In the genomic region with DNA sequence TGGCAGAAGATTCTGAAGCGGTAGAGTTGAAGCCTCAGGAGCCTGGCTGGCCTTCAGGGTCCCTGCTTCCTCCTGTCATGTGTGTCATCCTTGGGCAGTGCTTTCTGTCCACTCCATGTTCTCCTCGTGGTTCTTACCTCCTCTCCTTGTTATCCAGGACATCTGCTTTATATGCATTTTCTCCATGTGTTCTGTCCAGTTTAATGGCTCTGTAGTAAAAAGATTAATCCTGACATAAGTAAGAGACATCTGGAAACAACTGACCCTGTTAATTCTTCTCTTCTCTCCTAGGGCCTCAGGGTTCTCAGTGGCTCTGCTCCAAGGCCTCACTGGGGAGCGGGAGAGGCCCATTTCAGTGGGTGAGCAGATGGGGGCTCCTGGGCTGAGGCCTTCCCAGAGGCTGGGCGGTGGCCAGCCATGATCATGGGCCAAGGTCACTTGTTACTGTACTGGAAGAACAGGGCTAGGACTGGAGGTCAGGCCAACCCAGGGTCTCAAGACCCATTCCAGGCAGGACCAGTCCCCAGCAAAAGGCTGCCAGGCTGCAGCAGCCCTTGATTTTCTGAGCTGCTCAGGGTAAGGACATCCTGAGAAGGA, we compare ENCODE assay signal across 15 cellular contexts. TPM values are rescaled to one million over a fixed set of nuclear protein-coding genes. Genes with fewer than 3 reads are reported as not detected.
DNase-seq lines count a peak whose midpoint lies in the region; ATAC-seq, FAIRE-seq and TF ChIP-seq lines count a peak whose summit lies in the region.
"Had no signal": no experiment of that assay in that cellular context is flagged by ENCODE, and none has a peak within 500 bp of the region (broad histone marks: within the 10 kb centered on the region; RNA-seq: fewer than 3 reads in every experiment).

No MANE protein-coding gene starts in this region.

- H3K4me2 ChIP-seq in Loucy (ENCODE audit: low read depth, low read length, poor library complexity, severe bottlenecking) (peak overlapping the region; percentile 74), neuronal stem cell (ENCODE audit: insufficient read depth, low read length, poor library complexity, severe bottlenecking) (no peak overlapping the region)

- no peaks in the 10 kb centered on the region for H3K9me3 ChIP-seq in CD4-positive, alpha-beta T cell (ENCODE audit: control insufficient read depth, low read length)
- H3K9me3 ChIP-seq in Loucy (ENCODE audit: insufficient read depth, low read depth, low read length) (peaks cover 8% of the 10 kb centered on the region; the same call in 1 of the 2 replicates), neuronal stem cell (replicated peaks in 1 of 2; ENCODE audit: control insufficient read depth in 2 of 2, insufficient read depth in 1 of 2, low read depth in 1 of 2, low read length in 2 of 2) (peaks cover 0 to 3% of the 10 kb centered on the region in 2 donors), gastroesophageal sphincter (no peaks in the 10 kb centered on the region)

- peak overlapping the region; percentile 81 for H3K27ac Mint-ChIP-seq in CD4-positive, alpha-beta T cell
- peak overlapping the region; percentile 94 for H3K27ac Mint-ChIP-seq in dendritic cell treated with granulocyte-macrophage colony-stimulating factor and Interleukin-4, amounts not matched to agents 40 ng/mL and 50 ng/mL, for 4 days

- DNase-seq in CD4-positive, alpha-beta T cell, result no peak
- no peak for DNase-seq in neuronal stem cell (ENCODE audit: low spot score)
- no peak for DNase-seq in H54 (ENCODE audit: insufficient read length, low spot score)
- no peak for DNase-seq in OCI-M2 (lab: John Stamatoyannopoulos, UW; ENCODE audit: unreplicated experiment)
- no peak for DNase-seq in activated effector memory CD4-positive, alpha-beta T cell treated with Interleukin-2 at 50 U/mL for 16 hours
- DNase-seq: activated CD4-positive, CD25-positive, alpha-beta regulatory T cell treated with anti-CD3 and anti-CD28 coated beads, Interleukin-2, amount 50 U/mL, for 72 hours; activated gamma-delta T cell; central memory CD4-positive, alpha-beta T cell; KBM-7; NCI-H187 treated with DMSO at 0.1 percent for 48 hours; stimulated activated naive CD8-positive, alpha-beta T cell treated with anti-CD3 and anti-CD28 coated beads, Interleukin-15, amount 100 ng/mL, for 72 hours had no signal

- peaks cover 43% of the 10 kb centered on the region for H3K4me1 ChIP-seq in Loucy (ENCODE audit: insufficient read depth, low read length, poor library complexity, severe bottlenecking)
- H3K4me1 ChIP-seq in neuronal stem cell (ENCODE audit: control insufficient read depth in 2 of 2, insufficient read depth in 1 of 2, low read depth in 1 of 2, low read length in 2 of 2), result peaks cover 7 to 19% of the 10 kb centered on the region in 2 donors
- peaks cover 0 to 37% (median 0%) of the 10 kb centered on the region in 3 donors for H3K4me1 ChIP-seq in gastroesophageal sphincter

- no peak overlapping the region for H3K14ac ChIP-seq in neuronal stem cell (ENCODE audit: low read length)

- H3F3A ChIP-seq in Loucy (ENCODE audit: low read depth), result peaks cover 9% of the 10 kb centered on the region

- H4K20me1 ChIP-seq in Loucy (ENCODE audit: insufficient read depth, low read length, poor library complexity, severe bottlenecking), result no peaks in the 10 kb centered on the region

- peak overlapping the region; percentile 69 for H3K9ac ChIP-seq in Loucy (ENCODE audit: low read depth, low read length, poor library complexity, severe bottlenecking)
- H3K9ac ChIP-seq in neuronal stem cell (ENCODE audit: low read depth, low read length, poor library complexity), result no peak overlapping the region

- H2AK5ac ChIP-seq in neuronal stem cell (ENCODE audit: low read depth, low read length), result no peak overlapping the region

- no peak overlapping the region for H4K8ac ChIP-seq in neuronal stem cell (ENCODE audit: low read depth, low read length)

- H2AFZ ChIP-seq in Loucy (ENCODE audit: low read length) (no peak overlapping the region), neuronal stem cell (ENCODE audit: low read length) (peak overlapping the region; percentile 90)

- no peaks in the 10 kb centered on the region for H3K27me3 Mint-ChIP-seq in CD4-positive, alpha-beta T cell
- no peaks in the 10 kb centered on the region for H3K27me3 Mint-ChIP-seq in dendritic cell treated with granulocyte-macrophage colony-stimulating factor and Interleukin-4, amounts not matched to agents 40 ng/mL and 50 ng/mL, for 4 days

- no peaks in the 10 kb centered on the region for H3K27me3 ChIP-seq in CD4-positive, alpha-beta T cell (ENCODE audit: control insufficient read depth, insufficient read depth, low read length)
- H3K27me3 ChIP-seq in Loucy (ENCODE audit: insufficient read depth, low read length, poor library complexity, severe bottlenecking), result no peaks in the 10 kb centered on the region
- H3K27me3 ChIP-seq in neuronal stem cell (ENCODE audit: control insufficient read depth in 3 of 3, insufficient read depth in 3 of 3, low read depth in 1 of 3, low read length in 3 of 3), result peaks cover 0 to 3% (median 0%) of the 10 kb centered on the region in 3 experiments
- H3K27me3 ChIP-seq in gastroesophageal sphincter, result no peaks in the 10 kb centered on the region

- H3K9me2 ChIP-seq in Loucy (replicated peaks; ENCODE audit: low read depth, low read length), result no peaks in the 10 kb centered on the region

- no peaks in the 10 kb centered on the region for H3K79me1 ChIP-seq in neuronal stem cell (ENCODE audit: low read depth, low read length)

- peaks cover 28% of the 10 kb centered on the region for H3K4me1 Mint-ChIP-seq in CD4-positive, alpha-beta T cell (ENCODE audit: low read depth)
- peaks cover 87% of the 10 kb centered on the region for H3K4me1 Mint-ChIP-seq in dendritic cell treated with granulocyte-macrophage colony-stimulating factor and Interleukin-4, amounts not matched to agents 40 ng/mL and 50 ng/mL, for 4 days (ENCODE audit: low read depth)

- no peak overlapping the region for H2BK120ac ChIP-seq in neuronal stem cell (ENCODE audit: low read depth, low read length)

- no peak overlapping the region for H2BK12ac ChIP-seq in neuronal stem cell (ENCODE audit: low read length)

- H3K9me3 Mint-ChIP-seq in CD4-positive, alpha-beta T cell, result no peaks in the 10 kb centered on the region
- no peaks in the 10 kb centered on the region for H3K9me3 Mint-ChIP-seq in dendritic cell treated with granulocyte-macrophage colony-stimulating factor and Interleukin-4, amounts not matched to agents 40 ng/mL and 50 ng/mL, for 4 days

- POLR2A ChIA-PET in CD4-positive, alpha-beta T cell (lab: Charles Lee), result interaction anchor here (0.9 kb wide), 1 partner anchor 21 kb away, joined by 3 read pairs; no protein-coding TSS in a partner anchor

- no peak overlapping the region for H3K23ac ChIP-seq in neuronal stem cell (ENCODE audit: low read depth, low read length, poor library complexity)

- no peaks in the 10 kb centered on the region for H3K36me3 ChIP-seq in Loucy (ENCODE audit: insufficient read depth, low read length)
- no peaks in the 10 kb centered on the region for H3K36me3 ChIP-seq in neuronal stem cell (replicated peaks in 1 of 2; ENCODE audit: control insufficient read depth in 2 of 2, insufficient read depth in 2 of 2, low read length in 2 of 2)
- no peaks in the 10 kb centered on the region for H3K36me3 ChIP-seq in gastroesophageal sphincter

- WGBS in neuronal stem cell (ENCODE audit: extremely low coverage in 2 of 2, insufficient read length in 2 of 2, insufficient replicate concordance in 1 of 2), 2 donors, result no CpG with 5 or more reads among the region's 4 CpGs
- WGBS in gastroesophageal sphincter (ENCODE audit: low coverage in 1 of 2), 2 donors, result 83 to 91% methylated on average over 2 of the region's 4 CpGs

- TF ChIP-seq EP300 in gastroesophageal sphincter (IDR thresholded peaks at IDR 0.05), result no peak

- no peak overlapping the region for H3K4ac ChIP-seq in neuronal stem cell (ENCODE audit: low read length)

- H3K27ac ChIP-seq in CD4-positive, alpha-beta T cell (ENCODE audit: low read depth, low read length), result no peak overlapping the region
- H3K27ac ChIP-seq in neuronal stem cell (replicated peaks; ENCODE audit: low read length) (no peak overlapping the region), gastroesophageal sphincter (peak overlapping the region in 2 of 4 donors; percentile 64 to 65)

- H3K18ac ChIP-seq in neuronal stem cell (ENCODE audit: low read length), result no peak overlapping the region

- H4K91ac ChIP-seq in neuronal stem cell (ENCODE audit: low read depth, low read length, poor library complexity), result no peak overlapping the region

- CTCF ChIA-PET in CD4-positive, alpha-beta T cell (lab: Charles Lee), result no interaction called here

- no peak for TF ChIP-seq POLR2A in gastroesophageal sphincter (IDR thresholded peaks at IDR 0.05)
- TF ChIP-seq POLR2A in H54 (IDR thresholded peaks at IDR 0.05; ENCODE audit: low read depth, low read length), result no peak

- TF ChIP-seq CTCF in CD4-positive, alpha-beta T cell (IDR thresholded peaks at IDR 0.05), result no peak
- TF ChIP-seq CTCF in Loucy (conservative IDR thresholded peaks at IDR 0.05; ENCODE audit: low read length) (no peak), gastroesophageal sphincter (IDR thresholded peaks at IDR 0.05) (no peak)

- H3K4me3 Mint-ChIP-seq in CD4-positive, alpha-beta T cell, result no peak overlapping the region
- H3K4me3 Mint-ChIP-seq in dendritic cell treated with granulocyte-macrophage colony-stimulating factor and Interleukin-4, amounts not matched to agents 40 ng/mL and 50 ng/mL, for 4 days, result no peak overlapping the region

- H2BK5ac ChIP-seq in neuronal stem cell (ENCODE audit: low read length), result no peak overlapping the region

- no peak overlapping the region for H2BK15ac ChIP-seq in neuronal stem cell (ENCODE audit: low read length)

- no peaks in the 10 kb centered on the region for H3K36me3 Mint-ChIP-seq in CD4-positive, alpha-beta T cell (ENCODE audit: low read depth)
- no peaks in the 10 kb centered on the region for H3K36me3 Mint-ChIP-seq in dendritic cell treated with granulocyte-macrophage colony-stimulating factor and Interleukin-4, amounts not matched to agents 40 ng/mL and 50 ng/mL, for 4 days (ENCODE audit: low read depth)

- no peaks in the 10 kb centered on the region for H3K79me2 ChIP-seq in Loucy (ENCODE audit: insufficient read depth, low read length)

- no peak for ATAC-seq in CD4-positive, alpha-beta T cell (ENCODE audit: poor library complexity)
- ATAC-seq in gastroesophageal sphincter, result no peak

- intact Hi-C loops in CD4-positive, alpha-beta T cell (cut with DNase I, micrococcal nuclease), result loop anchor here (2.0 to 5.0 kb wide), 4 partner anchors 41 to 130 kb away; no protein-coding TSS in a partner anchor
- intact Hi-C loops in dendritic cell treated with granulocyte-macrophage colony-stimulating factor and Interleukin-4, amounts not matched to agents 40 ng/mL and 50 ng/mL, for 4 days (cut with micrococcal nuclease), result loop anchor here (5.0 kb wide), 1 partner anchor 34 kb away; no protein-coding TSS in a partner anchor

- H3K4me3 ChIP-seq in Loucy (ENCODE audit: low read length, poor library complexity, severe bottlenecking) (peak overlapping the region; percentile 54), neuronal stem cell (ENCODE audit: low read length in 2 of 2) (no peak overlapping the region), gastroesophageal sphincter (no peak overlapping the region)

- no peak for FAIRE-seq in H54 (lab: Jason Lieb, UNC)

RNA-seq across cellular contexts. Expression of gene CDCP1, which starts 20.2 kb away (rescaled TPM):
- total RNA-seq in CD4-positive, alpha-beta T cell, result 1 to 10 TPM; 1.7 to 1.8 TPM
- polyA plus RNA-seq in neuronal stem cell (2013, experiment 1 of 2), result 0.01 TPM
- polyA plus RNA-seq in neuronal stem cell (2013, experiment 2 of 2), result 0.01 TPM
- 1 to 10 TPM; 2.5 to 4.9 (median 4.2) TPM for total RNA-seq in gastroesophageal sphincter
- total RNA-seq: SK-MEL-5 had no signal

RNA-seq across cellular contexts. Expression of gene TMEM158, which starts 59.7 kb away (rescaled TPM):
- total RNA-seq in CD4-positive, alpha-beta T cell, result not detected
- 9.2 TPM for polyA plus RNA-seq in neuronal stem cell (2013, experiment 1 of 2)
- 9.1 TPM for polyA plus RNA-seq in neuronal stem cell (2013, experiment 2 of 2)
- 1 to 10 TPM; 3.1 to 8.5 (median 5.3) TPM for total RNA-seq in gastroesophageal sphincter
